In genomic region chr3:129917423-129918007, GRCh38 we compare ENCODE assay signal across 32 cellular contexts. TPM values are rescaled to one million over a fixed set of nuclear protein-coding genes. Genes with fewer than 3 reads are reported as not detected.
"Had no signal": no experiment of that assay in that cellular context is flagged by ENCODE, and none has a peak within 500 bp of the region (broad histone marks: within the 10 kb centered on the region; RNA-seq: fewer than 3 reads in every experiment).

No MANE protein-coding gene starts in this region.

- H3K27me3 ChIP-seq: adrenal gland, body of pancreas, colonic mucosa, heart left ventricle, pancreas, sigmoid colon, tibial nerve had no signal

- ATAC-seq: activated CD4-positive, CD25-positive, alpha-beta regulatory T cell treated with anti-CD3 and anti-CD28 coated beads, Interleukin-2, amount 50 U/mL, for 24 hours; body of pancreas; esophagus mucosa; heart left ventricle; left colon; naive thymus-derived CD4-positive, alpha-beta T cell; pancreas had no signal

- H3K9me3 ChIP-seq: pancreas, prostate gland had no signal

- FAIRE-seq: kidney, pancreas, small intestine, TTC549 had no signal

- H3K27ac ChIP-seq: adrenal gland, body of pancreas, colonic mucosa, heart left ventricle, pancreas, prostate gland, sigmoid colon, tibial nerve, WERI-Rb-1 had no signal

- H3K4me1 ChIP-seq: adrenal gland, body of pancreas, colonic mucosa, heart left ventricle, pancreas, prostate gland, sigmoid colon, tibial nerve had no signal

- H3K36me3 ChIP-seq: adrenal gland, colonic mucosa, heart left ventricle, pancreas, prostate gland, sigmoid colon, tibial nerve, WERI-Rb-1 had no signal

- H3K4me3 ChIP-seq: adrenal gland, body of pancreas, colonic mucosa, heart left ventricle, pancreas, prostate gland, sigmoid colon, tibial nerve had no signal

- DNase-seq: activated CD4-positive, alpha-beta T cell treated with anti-CD3 and anti-CD28 coated beads for 48 hours; activated CD4-positive, alpha-beta T cell treated with anti-CD3 and anti-CD28 coated beads, Interleukin-2, amount 50 U/mL, for 48 hours; activated CD8-positive, alpha-beta memory T cell treated with anti-CD3 and anti-CD28 coated beads for 24 hours; activated effector memory CD4-positive, alpha-beta T cell treated with Interleukin-2 at 50 U/mL for 16 hours; activated naive CD4-positive, alpha-beta T cell treated with Interleukin-2 at 50 U/mL for 16 hours; adrenal gland; aorta; body of pancreas; cerebellar nuclear complex; colonic mucosa; foreskin fibroblast; heart left ventricle; immature natural killer cell; kidney; left colon; midbrain; naive thymus-derived CD4-positive, alpha-beta T cell; pancreas; retina; sigmoid colon; small intestine; stimulated activated CD4-positive, alpha-beta T cell treated with anti-CD3 and anti-CD28 coated beads, Interleukin-1b, Interleukin-23, amount 100 ng/mL, for 48 hours; stimulated activated CD4-positive, alpha-beta T cell treated with anti-CD3 and anti-CD28 coated beads, Interleukin-4, amount 100 ng/mL, for 4 hours; stimulated activated CD8-positive, alpha-beta memory T cell treated with anti-CD3 and anti-CD28 coated beads, Interleukin-4, amount 100 ng/mL, for 48 hours; stimulated activated naive CD4-positive, alpha-beta T cell; T-helper 9 cell; WERI-Rb-1 had no signal

RNA-seq across cellular contexts. Expression of gene TRH, which starts 57.0 kb away (rescaled TPM):
- polyA plus RNA-seq: aorta; heart left ventricle; immature natural killer cell; naive thymus-derived CD4-positive, alpha-beta T cell; pancreas had no signal
